ENCODE assay signal across 11 cellular contexts in genomic region chr4:128858875-128859696, GRCh38. TPM values are rescaled to one million over a fixed set of nuclear protein-coding genes. Genes with fewer than 3 reads are reported as not detected.
DNase-seq lines count a peak whose midpoint lies in the region; ATAC-seq and TF ChIP-seq lines count a peak whose summit lies in the region.
"Had no signal": no experiment of that assay in that cellular context is flagged by ENCODE, and none has a peak within 500 bp of the region (broad histone marks: within the 10 kb centered on the region; RNA-seq: fewer than 3 reads in every experiment).

No MANE protein-coding gene starts in this region.

- POLR2A ChIA-PET in WTC11 (lab: Charles Lee) = interaction anchor here (0.6 kb wide), 1 partner anchor 27 kb away, joined by 3 read pairs; no protein-coding TSS in a partner anchor
- POLR2A ChIA-PET in A673 (lab: Charles Lee; ENCODE audit: low non-redundant PET) = interaction anchor here (0.7 kb wide), 1 partner anchor 1201 kb away, joined by 8 read pairs; no protein-coding TSS in a partner anchor

- BruUV-seq in A673 (replicated peaks; lab: Mats Ljungman, UMichigan) = no TSS peak

- H2AFZ ChIP-seq in trophoblast cell (ENCODE audit: insufficient read depth, low read length, poor library complexity) = no peak overlapping the region

- intact Hi-C loops in A673 (cut with micrococcal nuclease; ENCODE audit: unreplicated experiment) = no loop called here

- no peak overlapping the region for H3K4ac ChIP-seq in trophoblast cell (ENCODE audit: low read depth, low read length)

- peak overlapping the region; percentile 57 for H3K9ac ChIP-seq in trophoblast cell (ENCODE audit: low read length)

- no peak overlapping the region for H4K12ac ChIP-seq in trophoblast cell (ENCODE audit: low read depth, low read length)

- no peaks in the 10 kb centered on the region for H3K79me1 ChIP-seq in trophoblast cell (ENCODE audit: low read length)

- DNase-seq in EL (peak; percentile 80), WTC11 (ENCODE audit: low spot score) (no peak), fibroblast of pulmonary artery (ENCODE audit: low read depth) (peak; percentile 72), trophoblast cell (peak in 1 of 2 donors; percentile 49), GM10266 (ENCODE audit: extremely low spot score) (no peak), NCI-H2081 (lab: John Stamatoyannopoulos, UW) (no peak), A172 (ENCODE audit: low spot score) (no peak), A673 (ENCODE audit: low spot score) (no peak)
- DNase-seq: NCI-H2171 had no signal

- no peak overlapping the region for H3K14ac ChIP-seq in trophoblast cell (ENCODE audit: low read length)

- H3K23ac ChIP-seq in trophoblast cell (ENCODE audit: low read length) = peak overlapping the region; percentile 14

- H2AK5ac ChIP-seq in trophoblast cell (ENCODE audit: low read length) = no peak overlapping the region

- no peak overlapping the region for H3K4me2 ChIP-seq in trophoblast cell (ENCODE audit: low read length)

- H3K79me2 ChIP-seq in trophoblast cell (ENCODE audit: control insufficient read depth, insufficient read depth, low read length, poor library complexity) = no peaks in the 10 kb centered on the region

- CTCF ChIA-PET in WTC11 (lab: Charles Lee) = no interaction called here
- CTCF ChIA-PET in A673 (lab: Charles Lee) = no interaction called here

- H2BK5ac ChIP-seq in trophoblast cell (ENCODE audit: low read depth, low read length, poor library complexity) = no peak overlapping the region

- no peaks in the 10 kb centered on the region for H3K9me3 Mint-ChIP-seq in WTC11

- H3K4me1 Mint-ChIP-seq in WTC11 = peaks cover 41% of the 10 kb centered on the region

- no peak overlapping the region for H2BK120ac ChIP-seq in trophoblast cell (ENCODE audit: insufficient read depth, low read length, poor library complexity)

- H4K91ac ChIP-seq in trophoblast cell (ENCODE audit: low read depth, low read length) = no peak overlapping the region

- TF ChIP-seq CTCF in WTC11 (IDR thresholded peaks at IDR 0.05) (no peak), fibroblast of pulmonary artery (IDR thresholded peaks at IDR 0.05; ENCODE audit: low read length, missing control alignments) (no peak), GM10266 (IDR thresholded peaks at IDR 0.05; ENCODE audit: control insufficient read depth, insufficient read depth, low read depth, missing control alignments) (no peak), A673 (conservative IDR thresholded peaks at IDR 0.05; ENCODE audit: low read depth, low read length) (no peak)

- H3K27ac Mint-ChIP-seq in WTC11 = peak overlapping the region; percentile 75

- H3K18ac ChIP-seq in trophoblast cell (ENCODE audit: low read length) = no peak overlapping the region

- no peaks in the 10 kb centered on the region for H3K27me3 ChIP-seq in trophoblast cell (ENCODE audit: insufficient read depth, low read length)
- H3K27me3 ChIP-seq in A673 (replicated peaks; ENCODE audit: insufficient read depth, low read depth, low read length, poor library complexity) = no peaks in the 10 kb centered on the region
- H3K27me3 ChIP-seq: SJCRH30 had no signal

- H3K36me3 Mint-ChIP-seq in WTC11 = peaks cover 97% of the 10 kb centered on the region

- H3K27ac ChIP-seq in trophoblast cell (ENCODE audit: low read depth, low read length) = no peak overlapping the region
- H3K27ac ChIP-seq in A673 (ENCODE audit: low read depth, low read length, poor library complexity, severe bottlenecking) = no peak overlapping the region
- H3K27ac ChIP-seq: prostate gland, SJCRH30 had no signal

- no peak overlapping the region for H2BK12ac ChIP-seq in trophoblast cell (ENCODE audit: low read length)

- no peaks in the 10 kb centered on the region for H3K27me3 Mint-ChIP-seq in WTC11 (ENCODE audit: low read depth)

- peaks cover 4% of the 10 kb centered on the region for H3K9me3 ChIP-seq in trophoblast cell (ENCODE audit: insufficient read depth, low read depth, low read length)
- H3K9me3 ChIP-seq in A673 (ENCODE audit: low read depth, low read length, poor library complexity, severe bottlenecking) = no peaks in the 10 kb centered on the region
- H3K9me3 ChIP-seq: prostate gland, SJCRH30 had no signal

- ATAC-seq in WTC11 = no peak

- H3K36me3 ChIP-seq in trophoblast cell (ENCODE audit: control insufficient read depth in 1 of 2, insufficient read depth in 2 of 2, low read length in 2 of 2) (peaks cover 44 to 58% of the 10 kb centered on the region in 2 experiments), A673 (ENCODE audit: insufficient read depth, low read length, poor library complexity, severe bottlenecking) (peaks cover 75% of the 10 kb centered on the region)

- WGBS in trophoblast cell (ENCODE audit: extremely low coverage, insufficient coverage, insufficient read length) = no CpG with 5 or more reads among the region's 19 CpGs

- no peak overlapping the region for H3K4me3 Mint-ChIP-seq in WTC11

- peaks cover 0 to 6% of the 10 kb centered on the region in 2 experiments for H3K4me1 ChIP-seq in trophoblast cell (ENCODE audit: control insufficient read depth in 1 of 2, insufficient read depth in 2 of 2, low read length in 2 of 2)
- no peaks in the 10 kb centered on the region for H3K4me1 ChIP-seq in A673 (ENCODE audit: insufficient read depth, low read length, poor library complexity, severe bottlenecking)
- H3K4me1 ChIP-seq: prostate gland, SJCRH30 had no signal

- H3K4me3 ChIP-seq in fibroblast of pulmonary artery (replicated peaks; ENCODE audit: low read depth, low read length) (no peak overlapping the region), trophoblast cell (ENCODE audit: low read depth, low read length) (peak overlapping the region; percentile 56), A673 (ENCODE audit: low read depth, low read length, poor library complexity, severe bottlenecking) (no peak overlapping the region)
- H3K4me3 ChIP-seq: prostate gland, SJCRH30 had no signal

- H4K8ac ChIP-seq in trophoblast cell (ENCODE audit: low read depth, low read length) = no peak overlapping the region

TF ChIP-seq in WTC11, 78 proteins besides CTCF, POLR2A, EP300 and RAD21:
- TF ChIP-seq NR1H2 (CRISPR knock-in tag; IDR thresholded peaks at IDR 0.05) (no peak), OVOL2 (CRISPR knock-in tag; IDR thresholded peaks at IDR 0.05; ENCODE audit: borderline replicate concordance) (no peak), ZNF416 (CRISPR knock-in tag; IDR thresholded peaks at IDR 0.05) (no peak), FOXK1 (CRISPR knock-in tag; IDR thresholded peaks at IDR 0.05) (no peak)
TF ChIP-seq in WTC11: peak in this region for 0.

RNA-seq across cellular contexts. Expression of gene JADE1, which starts 49.6 kb away (rescaled TPM):
- 132 to 156 TPM (median 150 TPM) in 3 replicates for total RNA-seq in WTC11 (2021)
- 17.0 TPM in 2 replicates for polyA plus RNA-seq in trophoblast cell (2013)
- 16.3 and 17.7 TPM in 2 replicates for total RNA-seq in A172 (2014; rRNA removed; shearing (Covaris generic))
- 39.3 and 40.8 TPM in 2 replicates for total RNA-seq in A673 (2021)

Comparison
In these comparisons a context has a peak if more than half of its experiments do, and no peak if none do; other contexts are left out.
1. DNase-seq: peak in EL (single experiment) and fibroblast of pulmonary artery (single experiment); none in WTC11 (single experiment), GM10266 (single experiment), NCI-H2081 (0 of 2), A172 (single experiment) and A673 (single experiment).